ENCODE assay signal across 1 cellular context in genomic region chr5:54302267-54302687, GRCh38.
TF ChIP-seq lines count a peak whose summit lies in the region.

No MANE protein-coding gene starts in this region.

TF ChIP-seq in HEK293, 187 proteins besides CTCF, POLR2A, EP300 and RAD21 (continued from another document and continues in another):
- TF ChIP-seq ZNF26 (tag by site-specific recombination; IDR thresholded peaks at IDR 0.05), result no peak
- TF ChIP-seq ZNF112 (tag by site-specific recombination; IDR thresholded peaks at IDR 0.05), result no peak
- no peak for TF ChIP-seq SETDB1 (IDR thresholded peaks at IDR 0.05; ENCODE audit: insufficient read length, low read length)
- no peak; the same call in 1 of the 2 replicates for TF ChIP-seq ZNF335 (tag by site-specific recombination; conservative IDR thresholded peaks at IDR 0.05)
- no peak for TF ChIP-seq ZNF211 (tag by site-specific recombination; IDR thresholded peaks at IDR 0.05; ENCODE audit: low read depth)
- no peak for TF ChIP-seq ZFP41 (tag by site-specific recombination; IDR thresholded peaks at IDR 0.05; ENCODE audit: borderline replicate concordance)
- TF ChIP-seq SCRT2 (tag by site-specific recombination; IDR thresholded peaks at IDR 0.05), result peak; percentile 15; the same call in 1 of the 2 replicates
- no peak for TF ChIP-seq ZSCAN18 (tag by site-specific recombination; IDR thresholded peaks at IDR 0.05)
- TF ChIP-seq ZNF221 (tag by site-specific recombination; IDR thresholded peaks at IDR 0.05; ENCODE audit: borderline replicate concordance), result no peak
- TF ChIP-seq ZNF548 (tag by site-specific recombination; IDR thresholded peaks at IDR 0.05), result no peak
- no peak for TF ChIP-seq ZNF658 (tag by site-specific recombination; IDR thresholded peaks at IDR 0.05)
- no peak for TF ChIP-seq ZNF23 (tag by site-specific recombination; IDR thresholded peaks at IDR 0.05; ENCODE audit: borderline replicate concordance)
- peak; percentile 93 for TF ChIP-seq ZSCAN23 (tag by site-specific recombination; IDR thresholded peaks at IDR 0.05)
- no peak for TF ChIP-seq ZNF654 (tag by site-specific recombination; IDR thresholded peaks at IDR 0.05; ENCODE audit: low read depth)
- TF ChIP-seq ATF2 (tag by site-specific recombination; IDR thresholded peaks at IDR 0.05; ENCODE audit: low read depth), result peak; percentile 64
- TF ChIP-seq ZNF518A (tag by site-specific recombination; conservative IDR thresholded peaks at IDR 0.05; ENCODE audit: low read depth), result peak; percentile 44
- 0 out of 2 replicates have a peak, but pooled peaks have one; percentile 31 for TF ChIP-seq ZBTB1 (tag by site-specific recombination; IDR thresholded peaks at IDR 0.05)
- peak; percentile 93 for TF ChIP-seq IKZF3 (tag by site-specific recombination; IDR thresholded peaks at IDR 0.05)
- TF ChIP-seq ZNF280D (tag by site-specific recombination; IDR thresholded peaks at IDR 0.05), result no peak
- TF ChIP-seq ZNF433 (tag by site-specific recombination; IDR thresholded peaks at IDR 0.05; ENCODE audit: low read depth), result no peak
- peak; percentile 88 for TF ChIP-seq ZNF561 (tag by site-specific recombination; IDR thresholded peaks at IDR 0.05; ENCODE audit: borderline replicate concordance)
- no peak for TF ChIP-seq ZNF311 (tag by site-specific recombination; IDR thresholded peaks at IDR 0.05; ENCODE audit: borderline replicate concordance)
- TF ChIP-seq ZNF645 (tag by site-specific recombination; IDR thresholded peaks at IDR 0.05), result no peak
- TF ChIP-seq ZNF571 (tag by site-specific recombination; IDR thresholded peaks at IDR 0.05), result no peak
- no peak for TF ChIP-seq ZNF404 (tag by site-specific recombination; IDR thresholded peaks at IDR 0.05)
- TF ChIP-seq REST (tag by site-specific recombination; IDR thresholded peaks at IDR 0.05), result no peak
- TF ChIP-seq PRDM6 (tag by site-specific recombination; IDR thresholded peaks at IDR 0.05), result peak; percentile 96
- no peak for TF ChIP-seq ZNF148 (tag by site-specific recombination; IDR thresholded peaks at IDR 0.05; ENCODE audit: borderline replicate concordance)
- no peak for TF ChIP-seq ZNF19 (tag by site-specific recombination; IDR thresholded peaks at IDR 0.05; ENCODE audit: low read depth)
